ENCODE assay signal across 9 cellular contexts in the genomic region with DNA sequence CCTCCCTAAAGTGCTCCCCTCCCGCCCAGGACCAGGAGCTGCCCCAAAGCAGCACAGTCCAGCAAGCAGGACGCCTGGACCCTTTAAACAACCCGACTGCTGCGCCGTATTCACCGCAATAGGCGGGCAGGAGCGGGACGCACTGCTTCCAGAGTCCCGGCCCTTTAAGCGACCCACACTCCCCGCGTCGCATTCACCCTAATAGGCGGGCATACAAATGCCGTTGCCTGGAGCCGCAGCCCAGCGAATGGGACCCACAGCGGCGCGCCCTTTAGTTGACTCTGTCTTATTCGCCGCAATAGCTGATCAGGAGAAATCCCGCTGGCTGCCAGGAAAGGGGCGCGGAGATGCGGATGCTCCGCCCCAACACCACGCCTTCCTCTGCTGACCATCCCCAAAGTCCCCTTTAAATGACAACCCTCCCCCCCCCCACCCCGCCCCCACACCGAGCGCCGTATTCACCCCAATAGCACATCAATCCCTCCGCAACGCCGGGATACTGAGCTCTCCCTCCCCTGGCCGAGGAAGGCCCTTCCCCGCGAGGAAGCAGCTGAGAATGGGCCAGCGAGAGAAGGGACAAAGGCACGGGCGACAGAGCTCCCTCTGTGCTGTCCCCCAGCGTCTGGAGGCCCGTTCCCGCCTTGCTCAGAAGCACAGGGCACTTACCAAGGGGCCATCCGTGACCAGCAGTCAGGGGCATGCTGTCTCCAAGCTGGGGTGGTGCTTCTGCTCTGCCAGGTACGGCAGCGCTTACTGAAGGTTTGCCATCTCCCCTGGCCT. TPM values are rescaled to one million over a fixed set of nuclear protein-coding genes. Genes with fewer than 3 reads are reported as not detected.
DNase-seq lines count a peak whose midpoint lies in the region; ATAC-seq, FAIRE-seq and TF ChIP-seq lines count a peak whose summit lies in the region.
"Had no signal": no experiment of that assay in that cellular context is flagged by ENCODE, and none has a peak within 500 bp of the region (broad histone marks: within the 10 kb centered on the region; RNA-seq: fewer than 3 reads in every experiment).

No MANE protein-coding gene starts in this region.

- no peaks in the 10 kb centered on the region for H3K36me3 Mint-ChIP-seq in progenitor cell of endocrine pancreas (ENCODE audit: insufficient read depth)

- H3K4me3 ChIP-seq in GM23248: peak overlapping the region; percentile 78

- H3K36me3 ChIP-seq in GM23248 (ENCODE audit: low read depth): no peaks in the 10 kb centered on the region

- H3K9me3 ChIP-seq in GM23248 (ENCODE audit: low read depth): no peaks in the 10 kb centered on the region

- H3K9me3 Mint-ChIP-seq in progenitor cell of endocrine pancreas (ENCODE audit: low read depth): no peaks in the 10 kb centered on the region

- H3K27me3 ChIP-seq in GM23248 (replicated peaks; ENCODE audit: insufficient read depth): no peaks in the 10 kb centered on the region

- H3K4me3 Mint-ChIP-seq in progenitor cell of endocrine pancreas (ENCODE audit: low read depth): peak overlapping the region; percentile 68

- FAIRE-seq in GM12892 (lab: Jason Lieb, UNC): no peak

- no peak for TF ChIP-seq POLR2A in GM12892 (IDR thresholded peaks at IDR 0.05; ENCODE audit: low read depth, low read length)

- peaks cover 87% of the 10 kb centered on the region for H3K79me2 ChIP-seq in GM23248 (ENCODE audit: insufficient read depth)

- peak overlapping the region; percentile 74 for H3K9ac ChIP-seq in GM23248

- no peaks in the 10 kb centered on the region for H3K9me2 ChIP-seq in GM23248 (ENCODE audit: insufficient read depth)

- H3K27ac Mint-ChIP-seq in progenitor cell of endocrine pancreas: no peak overlapping the region

- in situ Hi-C loops in GM23248 (cut with MboI): no loop called here

- H3K27me3 Mint-ChIP-seq in progenitor cell of endocrine pancreas: peaks cover 76% of the 10 kb centered on the region

- TF ChIP-seq CTCF in progenitor cell of endocrine pancreas (IDR thresholded peaks at IDR 0.05; ENCODE audit: unreplicated experiment): no peak

- H4K20me1 ChIP-seq in GM23248 (ENCODE audit: insufficient read depth): no peaks in the 10 kb centered on the region

- H3K4me2 ChIP-seq in GM23248 (ENCODE audit: unreplicated experiment): peak overlapping the region; percentile 63

- DNase-seq in GM23248 (peak; percentile 95), NCI-H526 (lab: John Stamatoyannopoulos, UW) (peak; percentile 80 to 98), brain pericyte (ENCODE audit: low read depth, low spot score) (peak; percentile 91), iPS DF 19.7 (ENCODE audit: low read depth, low spot score) (peak; percentile 83), progenitor cell of endocrine pancreas (ENCODE audit: low spot score, unreplicated experiment) (peak; percentile 71), GM12892 (ENCODE audit: insufficient read length) (no peak)

- H3K27ac ChIP-seq in GM23248: peak overlapping the region; percentile 56
- H3K27ac ChIP-seq: VCaP had no signal

- ATAC-seq in GM18498 (IDR thresholded peaks at IDR 0.05; ENCODE audit: unreplicated experiment): no peak
- ATAC-seq in GM21723 (IDR thresholded peaks at IDR 0.05; ENCODE audit: unreplicated experiment): no peak

- H2AFZ ChIP-seq in GM23248: peak overlapping the region; percentile 66

- H3K4me1 Mint-ChIP-seq in progenitor cell of endocrine pancreas (ENCODE audit: low read depth): peaks cover 5% of the 10 kb centered on the region

- peaks cover 55% of the 10 kb centered on the region for H3K4me1 ChIP-seq in GM23248 (ENCODE audit: insufficient read depth)

- H3F3A ChIP-seq in GM23248 (ENCODE audit: insufficient read depth): no peaks in the 10 kb centered on the region

- 4 to 5% methylated on average over 37 to 48 of the region's 48 CpGs for WGBS in GM23248 (ENCODE audit: low coverage in 1 of 2, low lambda C conversion rate in 2 of 2, missing lambda C conversion rate in 2 of 2), 2 experiments

RNA-seq across cellular contexts. Expression of a gene that starts 4.7 kb away (rescaled TPM):
- 47.6 and 57.6 TPM in 2 replicates for total RNA-seq in GM23248 (2014; rRNA removed; shearing (Covaris generic))
- 25.3 and 27.9 TPM in 2 replicates for polyA plus RNA-seq in GM23248 (2016; fragmentation: Nextera tagmentation; extraction: Ambion mirVana)
- total RNA-seq in progenitor cell of endocrine pancreas: 11.9 and 13.3 TPM in 2 replicates
- not detected for polyA plus RNA-seq in GM12892 (2012; ENCODE audit: missing spikeins)

RNA-seq across cellular contexts. Expression of a gene that starts 58.2 kb away (rescaled TPM):
- not detected in 2 replicates for total RNA-seq in GM23248 (2014; rRNA removed; shearing (Covaris generic))
- not detected in 2 replicates for polyA plus RNA-seq in GM23248 (2016; fragmentation: Nextera tagmentation; extraction: Ambion mirVana)
- total RNA-seq in progenitor cell of endocrine pancreas: not detected in 2 replicates
- polyA plus RNA-seq in GM12892 (2012; ENCODE audit: missing spikeins): not detected
